In genomic region chr7:142628945-142629344, GRCh38 we compare ENCODE assay signal across 23 cellular contexts.
"Had no signal": no experiment of that assay in that cellular context is flagged by ENCODE, and none has a peak within 500 bp of the region (broad histone marks: within the 10 kb centered on the region; RNA-seq: fewer than 3 reads in every experiment).

No MANE protein-coding gene starts in this region.

- H3K4me2 ChIP-seq: KMS-11 had no signal

- ATAC-seq: T-cell had no signal

- H3K4me3 Mint-ChIP-seq: T-cell had no signal

- FAIRE-seq: HTR-8/SVneo, RCC 7860 had no signal

- H3K27ac ChIP-seq: HL-60, KMS-11 had no signal

- H3K9me3 Mint-ChIP-seq: T-cell had no signal

- DNase-seq: Kasumi-1, MM.1S, NCI-H1092 treated with DMSO at 0.1 percent for 48 hours, NCI-H1436, NCI-H187, NCI-H2029, NCI-H2081 treated with DMSO at 0.1 percent for 48 hours, NCI-H2171, NCI-H226, NCI-H446, NCI-H510A, NCI-H524 treated with DMSO at 0.1 percent for 48 hours, NCI-H82, Right ventricle myocardium superior, RPMI8226, SIG-M5, SK-N-SH, SW 1271, T-cell had no signal

- H3K9ac ChIP-seq: KMS-11, SK-N-SH had no signal

- H3K36me3 Mint-ChIP-seq: T-cell had no signal

- H3K27ac Mint-ChIP-seq: T-cell had no signal
